8 cellular contexts compared by ENCODE assay signal in the genomic region with DNA sequence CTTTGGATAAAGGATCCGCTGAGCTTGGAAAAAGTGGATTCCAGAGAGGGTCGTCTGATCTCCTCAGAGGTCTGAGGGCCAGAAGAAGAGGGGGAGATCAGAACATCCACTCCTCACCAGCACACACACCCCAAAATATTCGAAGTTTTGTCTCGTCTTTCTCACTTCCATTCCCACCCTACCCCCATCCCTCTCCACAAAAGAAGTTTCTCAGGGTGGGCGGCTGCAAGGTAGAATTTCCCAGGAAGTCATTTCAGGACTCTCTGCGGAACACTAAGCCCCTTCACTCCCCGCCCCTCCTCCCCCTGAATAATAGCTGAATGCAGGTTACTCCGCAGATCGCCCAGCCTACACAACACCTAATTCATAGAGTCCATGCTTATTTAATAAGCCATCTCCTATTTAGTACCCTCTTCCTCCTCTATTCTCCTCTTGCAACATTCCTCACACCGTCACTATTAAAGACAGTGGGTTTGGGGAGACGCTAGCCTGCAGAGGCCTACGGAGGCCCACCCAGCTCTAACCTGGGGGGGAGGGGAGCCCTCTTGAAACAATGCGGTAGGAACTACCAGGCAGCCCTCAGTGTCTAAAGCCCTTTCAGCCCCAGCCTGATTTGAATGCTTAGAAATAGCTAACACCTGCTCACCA. TPM values are rescaled to one million over a fixed set of nuclear protein-coding genes. Genes with fewer than 3 reads are reported as not detected.
DNase-seq lines count a peak whose midpoint lies in the region; ATAC-seq and TF ChIP-seq lines count a peak whose summit lies in the region.

No MANE protein-coding gene starts in this region.

- 1 to 9% methylated on average over 8 to 11 of the region's 13 CpGs for WGBS in mesodermal cell (ENCODE audit: insufficient coverage in 2 of 2), 2 experiments

- no peak for DNase-seq in GM12864 (ENCODE audit: low read depth)
- DNase-seq in NCI-H1417 treated with DMSO at 0.1 percent for 48 hours (lab: John Stamatoyannopoulos, UW) = peak; percentile 15
- no peak for DNase-seq in cardiac fibroblast (ENCODE audit: low read depth in 2 of 2)
- no peak for DNase-seq in NCI-H2196 (lab: John Stamatoyannopoulos, UW; ENCODE audit: unreplicated experiment)
- no peak for DNase-seq in stimulated activated CD4-positive, alpha-beta T cell treated with anti-CD3 and anti-CD28 coated beads, Interleukin-2, amount 100 ng/mL, for 24 hours
- no peak for DNase-seq in COR-L47 (lab: John Stamatoyannopoulos, UW)

- H3K4me3 ChIP-seq in GM12864 (ENCODE audit: low read depth, low read length) (peak overlapping the region; percentile 56), cardiac fibroblast (replicated peaks in 1 of 2; ENCODE audit: low read depth in 2 of 2, low read length in 2 of 2) (peak overlapping the region; percentile 59 to 73), mesodermal cell (ENCODE audit: extremely low read depth, insufficient read depth, low read length, poor library complexity, severe bottlenecking) (peak overlapping the region; percentile 71)

- peaks cover 29% of the 10 kb centered on the region for H3K36me3 ChIP-seq in mesodermal cell (ENCODE audit: control insufficient read depth, insufficient read depth, low read length)

- ATAC-seq in GM19035 (IDR thresholded peaks at IDR 0.05; ENCODE audit: unreplicated experiment) = no peak

- H3K27ac ChIP-seq in mesodermal cell (ENCODE audit: low read depth, low read length, severe bottlenecking) = peak overlapping the region; percentile 77

- H3K9me3 ChIP-seq in mesodermal cell (ENCODE audit: control insufficient read depth, low read length) = no peaks in the 10 kb centered on the region

- TF ChIP-seq CTCF in GM12864 (IDR thresholded peaks at IDR 0.05; ENCODE audit: low read depth, low read length, missing control alignments) (no peak), cardiac fibroblast (IDR thresholded peaks at IDR 0.05; ENCODE audit: low read depth, low read length) (no peak)

- H3K4me1 ChIP-seq in mesodermal cell (ENCODE audit: control insufficient read depth, insufficient read depth, low read length, poor library complexity, severe bottlenecking) = peaks cover 16% of the 10 kb centered on the region

RNA-seq across cellular contexts. Expression of gene SALL2, which starts 0.7 kb away (rescaled TPM):
- polyA plus RNA-seq in mesodermal cell (2013, experiment 1 of 2) = 57.8 TPM
- 52.8 TPM for polyA plus RNA-seq in mesodermal cell (2013, experiment 2 of 2)

RNA-seq across cellular contexts. Expression of gene METTL3, which starts 15.7 kb away (rescaled TPM):
- polyA plus RNA-seq in mesodermal cell (2013, experiment 1 of 2) = 57.8 TPM
- 54.6 TPM for polyA plus RNA-seq in mesodermal cell (2013, experiment 2 of 2)

RNA-seq across cellular contexts. Expression of gene TOX4, which starts 49.8 kb away (rescaled TPM):
- 53.8 TPM for polyA plus RNA-seq in mesodermal cell (2013, experiment 1 of 2)
- polyA plus RNA-seq in mesodermal cell (2013, experiment 2 of 2) = 49.4 TPM

RNA-seq across cellular contexts. Expression of gene RAB2B, which starts 50.0 kb away (rescaled TPM):
- 24.9 TPM for polyA plus RNA-seq in mesodermal cell (2013, experiment 1 of 2)
- 26.8 TPM for polyA plus RNA-seq in mesodermal cell (2013, experiment 2 of 2)

RNA-seq across cellular contexts. Expression of gene OR10G3, which starts 53.1 kb away (rescaled TPM):
- not detected for polyA plus RNA-seq in mesodermal cell (2013, experiment 1 of 2)
- not detected for polyA plus RNA-seq in mesodermal cell (2013, experiment 2 of 2)
